In the genomic region with DNA sequence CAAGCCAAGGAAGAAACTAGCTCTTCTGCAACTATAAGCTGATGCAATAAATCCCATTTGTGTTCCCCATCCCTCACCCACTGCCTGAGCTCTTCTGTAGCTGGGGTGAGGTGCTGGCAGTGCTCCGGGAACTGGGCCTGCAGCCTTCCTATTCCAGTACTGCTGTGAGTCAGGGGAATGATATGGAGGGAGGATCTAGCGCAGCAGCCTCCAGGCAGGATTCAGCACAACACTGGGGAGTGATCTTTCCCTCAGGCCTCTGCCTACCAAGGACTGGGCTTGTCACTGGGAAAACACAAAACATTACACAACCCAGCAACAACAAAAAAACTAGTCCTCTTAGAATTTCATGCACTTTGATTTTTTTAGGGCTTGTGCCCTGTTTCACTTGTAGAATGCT, we compare ENCODE assay signal across 9 cellular contexts. TPM values are rescaled to one million over a fixed set of nuclear protein-coding genes. Genes with fewer than 3 reads are reported as not detected.
A peak's percentile ranks its signal among the peaks of the same experiment; 100 is the strongest.
DNase-seq lines count a peak whose midpoint lies in the region; ATAC-seq and TF ChIP-seq lines count a peak whose summit lies in the region.
"Had no signal": no experiment of that assay in that cellular context is flagged by ENCODE, and none has a peak within 500 bp of the region (broad histone marks: within the 10 kb centered on the region; RNA-seq: fewer than 3 reads in every experiment).

No MANE protein-coding gene starts in this region.

- CTCF ChIA-PET in activated CD8-positive, alpha-beta T cell treated with anti-CD3 and anti-CD28 coated beads, Interleukin-2, amount 10 ng/mL, durations not matched to agents 7 days and 5 days (lab: Charles Lee) = no interaction called here

- POLR2A ChIA-PET in activated CD8-positive, alpha-beta T cell treated with anti-CD3 and anti-CD28 coated beads, Interleukin-2, amount 10 ng/mL, durations not matched to agents 7 days and 5 days (lab: Charles Lee) = no interaction called here

- H3K27ac Mint-ChIP-seq in activated CD8-positive, alpha-beta T cell treated with anti-CD3 and anti-CD28 coated beads, Interleukin-2, amount 10 ng/mL, durations not matched to agents 7 days and 5 days = no peak overlapping the region

- H3K9me3 ChIP-seq in Peyer's patch (no peaks in the 10 kb centered on the region), esophagus squamous epithelium (no peaks in the 10 kb centered on the region)
- H3K9me3 ChIP-seq: BLaER1 had no signal

- peaks cover 4% of the 10 kb centered on the region for H3K27me3 Mint-ChIP-seq in activated CD8-positive, alpha-beta T cell treated with anti-CD3 and anti-CD28 coated beads, Interleukin-2, amount 10 ng/mL, durations not matched to agents 7 days and 5 days (ENCODE audit: low read depth)

- ATAC-seq in activated CD8-positive, alpha-beta T cell treated with anti-CD3 and anti-CD28 coated beads, Interleukin-2, amount 10 ng/mL, durations not matched to agents 7 days and 5 days = no peak

- no peaks in the 10 kb centered on the region for H3K9me3 Mint-ChIP-seq in activated CD8-positive, alpha-beta T cell treated with anti-CD3 and anti-CD28 coated beads, Interleukin-2, amount 10 ng/mL, durations not matched to agents 7 days and 5 days (ENCODE audit: insufficient read depth)

- peak overlapping the region; percentile 12 for H2AFZ ChIP-seq in ACC112 (ENCODE audit: low read length, unreplicated experiment)

- H3K4me3 ChIP-seq in ACC112 (ENCODE audit: low read depth, low read length) = peak overlapping the region; percentile 13; the same call in 1 of the 2 replicates
- H3K4me3 ChIP-seq in Peyer's patch = no peak overlapping the region
- H3K4me3 ChIP-seq in esophagus squamous epithelium = peak overlapping the region in 2 of 4 donors; percentile 14 to 39
- H3K4me3 ChIP-seq: BLaER1 had no signal

- intact Hi-C loops in esophagus squamous epithelium (cut with DNase I) = loop anchor here (10.0 kb wide), 1 partner anchor 59 kb away; a partner anchor contains a TSS

- 27 to 31% methylated on average over 1 to 2 of the region's 2 CpGs for WGBS in esophagus squamous epithelium, 2 donors

- no peaks in the 10 kb centered on the region for H3K4me1 Mint-ChIP-seq in activated CD8-positive, alpha-beta T cell treated with anti-CD3 and anti-CD28 coated beads, Interleukin-2, amount 10 ng/mL, durations not matched to agents 7 days and 5 days (ENCODE audit: low read depth)

- peaks cover 32% of the 10 kb centered on the region for H3K4me1 ChIP-seq in ACC112 (ENCODE audit: control insufficient read depth, insufficient read depth, low read length, unreplicated experiment)
- no peaks in the 10 kb centered on the region for H3K4me1 ChIP-seq in Peyer's patch
- peaks cover 7 to 47% (median 27%) of the 10 kb centered on the region in 3 donors for H3K4me1 ChIP-seq in esophagus squamous epithelium

- no peak overlapping the region for H3K4me3 Mint-ChIP-seq in activated CD8-positive, alpha-beta T cell treated with anti-CD3 and anti-CD28 coated beads, Interleukin-2, amount 10 ng/mL, durations not matched to agents 7 days and 5 days

- H3K27ac ChIP-seq in ACC112 (ENCODE audit: low read depth, low read length) (peak overlapping the region; percentile 63), Peyer's patch (peak overlapping the region in 3 of 4 donors; percentile 66 to 78 (median 66)), esophagus squamous epithelium (peak overlapping the region; percentile 66 to 90 (median 84))
- H3K27ac ChIP-seq: BLaER1 had no signal

- H3K36me3 Mint-ChIP-seq in activated CD8-positive, alpha-beta T cell treated with anti-CD3 and anti-CD28 coated beads, Interleukin-2, amount 10 ng/mL, durations not matched to agents 7 days and 5 days (ENCODE audit: low read depth) = no peaks in the 10 kb centered on the region

- no peaks in the 10 kb centered on the region for H3K27me3 ChIP-seq in ACC112 (ENCODE audit: insufficient read depth, low read length)
- H3K27me3 ChIP-seq in Peyer's patch = no peaks in the 10 kb centered on the region
- no peaks in the 10 kb centered on the region for H3K27me3 ChIP-seq in esophagus squamous epithelium
- H3K27me3 ChIP-seq: BLaER1 had no signal

- no peak for TF ChIP-seq POLR2A in Peyer's patch (IDR thresholded peaks at IDR 0.05)
- no peak for TF ChIP-seq POLR2A in esophagus squamous epithelium (IDR thresholded peaks at IDR 0.05)

- TF ChIP-seq CTCF in Peyer's patch (IDR thresholded peaks at IDR 0.05) = no peak
- TF ChIP-seq CTCF in esophagus squamous epithelium (IDR thresholded peaks at IDR 0.05) = no peak

- H3K36me3 ChIP-seq in ACC112 (ENCODE audit: insufficient read depth, low read length) = no peaks in the 10 kb centered on the region
- no peaks in the 10 kb centered on the region for H3K36me3 ChIP-seq in Peyer's patch
- no peaks in the 10 kb centered on the region for H3K36me3 ChIP-seq in esophagus squamous epithelium
- H3K36me3 ChIP-seq: BLaER1 had no signal

- no peaks in the 10 kb centered on the region for H3K79me2 ChIP-seq in ACC112 (ENCODE audit: control insufficient read depth, insufficient read depth, low read length, unreplicated experiment)

- DNase-seq in Peyer's patch = peak; percentile 40 to 82 (median 57)
- peak; percentile 25 for DNase-seq in esophagus squamous epithelium (lab: John Stamatoyannopoulos, UW)
- peak; percentile 95 for DNase-seq in myocyte (ENCODE audit: low read depth)
- DNase-seq in NCI-H510A treated with DMSO at 0.1 percent for 48 hours (lab: John Stamatoyannopoulos, UW) = no peak
- no peak for DNase-seq in KG1 (lab: John Stamatoyannopoulos, UW)
- no peak for DNase-seq in NCI-H1417 (lab: John Stamatoyannopoulos, UW)
- no peak for DNase-seq in activated CD8-positive, alpha-beta T cell treated with anti-CD3 and anti-CD28 coated beads, Interleukin-2, amount 10 ng/mL, durations not matched to agents 7 days and 5 days

RNA-seq across cellular contexts. Expression of a gene that starts 58.7 kb away (rescaled TPM):
- total RNA-seq in Peyer's patch = 10 to 100 TPM in 1 of 4 donors, 1 to 10 TPM in 3; 1.2 to 11.6 (median 1.9) TPM
- total RNA-seq in esophagus squamous epithelium = 1 to 10 TPM in 2 of 4 donors, under 1 TPM in 2; 0.38 to 5.3 (median 1.0) TPM
- total RNA-seq in myocyte = 1.6 and 5.6 TPM in 2 replicates
- polyA plus RNA-seq in myocyte (2012) = 0.87 TPM
- under 1 TPM; 0.29 to 0.34 TPM for total RNA-seq in activated CD8-positive, alpha-beta T cell treated with anti-CD3 and anti-CD28 coated beads, Interleukin-2, amount 10 ng/mL, durations not matched to agents 7 days and 5 days

Comparison
In these comparisons a context has a peak if more than half of its experiments do, and no peak if none do; other contexts are left out.
1. DNase-seq: peak in Peyer's patch (3 of 3), esophagus squamous epithelium (single experiment) and myocyte (single experiment); none in NCI-H510A treated with DMSO at 0.1 percent for 48 hours (single experiment), KG1 (single experiment), NCI-H1417 (0 of 3) and activated CD8-positive, alpha-beta T cell treated with anti-CD3 and anti-CD28 coated beads, Interleukin-2, amount 10 ng/mL, durations not matched to agents 7 days and 5 days (single experiment).
2. Peak in every context shown above with its lines, with median percentiles within 50 percentile points of each other: H3K27ac ChIP-seq.